1 cellular context compared by ENCODE assay signal in the genomic region with DNA sequence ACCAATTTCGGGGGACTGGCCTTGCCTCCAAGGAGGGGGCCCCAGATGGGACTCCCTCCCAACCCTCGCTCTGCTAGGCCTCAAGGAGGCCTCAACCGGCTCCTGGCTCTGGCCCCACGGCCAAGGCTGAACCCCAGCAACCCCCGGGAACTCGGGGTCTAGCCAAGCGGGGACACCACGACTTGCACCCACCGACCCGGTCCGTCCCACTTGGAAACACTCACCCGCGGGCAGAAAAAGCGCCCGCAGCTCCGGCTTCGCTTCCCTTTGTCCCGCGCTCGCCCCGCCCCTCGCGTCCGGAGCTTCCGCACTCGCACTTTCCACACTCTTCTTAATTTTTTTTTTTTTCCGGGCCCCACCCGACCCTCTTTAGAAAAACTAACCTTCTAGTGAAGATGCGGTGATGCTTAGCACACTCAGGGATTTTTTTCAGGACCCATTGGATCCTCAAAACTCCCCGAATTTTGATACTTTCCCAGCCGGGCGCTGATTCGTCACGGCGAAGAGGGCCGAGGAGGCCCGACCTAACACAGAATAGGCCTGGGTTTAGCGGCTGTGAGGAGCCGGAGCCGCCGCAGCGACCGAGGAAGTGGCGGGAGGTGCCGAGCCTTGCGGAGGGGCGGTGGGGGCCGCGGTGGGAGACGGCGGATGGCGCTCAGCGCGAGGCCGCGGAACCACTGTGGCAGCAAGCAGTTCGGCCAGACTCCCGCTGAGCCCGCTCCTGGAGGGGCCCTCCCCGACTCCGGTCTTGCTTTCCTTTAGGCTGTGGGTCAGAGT.
TF ChIP-seq lines count a peak whose summit lies in the region.

A gene (minus strand): TSS at position 270 of the 777 bp plus-strand sequence. CDS start 2,016 bp downstream, outside the sequence.

TF ChIP-seq in HepG2, 621 proteins besides CTCF, POLR2A, EP300 and RAD21 (continued from another document and continues in another):
- TF ChIP-seq, protein P1, sequence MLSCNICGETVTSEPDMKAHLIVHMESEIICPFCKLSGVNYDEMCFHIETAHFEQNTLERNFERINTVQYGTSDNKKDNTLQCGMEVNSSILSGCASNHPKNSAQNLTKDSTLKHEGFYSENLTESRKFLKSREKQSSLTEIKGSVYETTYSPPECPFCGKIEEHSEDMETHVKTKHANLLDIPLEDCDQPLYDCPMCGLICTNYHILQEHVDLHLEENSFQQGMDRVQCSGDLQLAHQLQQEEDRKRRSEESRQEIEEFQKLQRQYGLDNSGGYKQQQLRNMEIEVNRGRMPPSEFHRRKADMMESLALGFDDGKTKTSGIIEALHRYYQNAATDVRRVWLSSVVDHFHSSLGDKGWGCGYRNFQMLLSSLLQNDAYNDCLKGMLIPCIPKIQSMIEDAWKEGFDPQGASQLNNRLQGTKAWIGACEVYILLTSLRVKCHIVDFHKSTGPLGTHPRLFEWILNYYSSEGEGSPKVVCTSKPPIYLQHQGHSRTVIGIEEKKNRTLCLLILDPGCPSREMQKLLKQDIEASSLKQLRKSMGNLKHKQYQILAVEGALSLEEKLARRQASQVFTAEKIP (CRISPR knock-in tag; IDR thresholded peaks at IDR 0.05; ENCODE audit: borderline replicate concordance), result no peak
- TF ChIP-seq NAIF1 (CRISPR knock-in tag; IDR thresholded peaks at IDR 0.05; ENCODE audit: borderline replicate concordance), result peak; percentile 74; the same call in 1 of the 2 replicates
- no peak; the same call in 1 of the 2 replicates for TF ChIP-seq ADNP (CRISPR knock-in tag; IDR thresholded peaks at IDR 0.05)
- 0 out of 2 replicates have a peak, but pooled peaks have one; percentile 63 for TF ChIP-seq MEIS1 (CRISPR knock-in tag; IDR thresholded peaks at IDR 0.05; ENCODE audit: borderline replicate concordance)
- TF ChIP-seq, protein P2, sequence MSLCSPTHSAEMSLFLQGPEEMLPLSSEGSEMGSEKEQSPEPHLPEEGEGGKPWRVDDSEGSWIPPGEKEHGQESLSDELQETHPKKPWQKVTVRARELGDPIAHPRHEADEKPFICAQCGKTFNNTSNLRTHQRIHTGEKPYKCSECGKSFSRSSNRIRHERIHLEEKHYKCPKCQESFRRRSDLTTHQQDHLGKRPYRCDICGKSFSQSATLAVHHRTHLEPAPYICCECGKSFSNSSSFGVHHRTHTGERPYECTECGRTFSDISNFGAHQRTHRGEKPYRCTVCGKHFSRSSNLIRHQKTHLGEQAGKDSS (CRISPR knock-in tag; IDR thresholded peaks at IDR 0.05; ENCODE audit: borderline replicate concordance, low read depth), result no peak
- TF ChIP-seq CHCHD3 (CRISPR knock-in tag; IDR thresholded peaks at IDR 0.05), result 0 out of 2 replicates have a peak, but pooled peaks have one; percentile 8
- TF ChIP-seq SATB2 (CRISPR knock-in tag; IDR thresholded peaks at IDR 0.05), result peak; percentile 90
- TF ChIP-seq, protein P3, sequence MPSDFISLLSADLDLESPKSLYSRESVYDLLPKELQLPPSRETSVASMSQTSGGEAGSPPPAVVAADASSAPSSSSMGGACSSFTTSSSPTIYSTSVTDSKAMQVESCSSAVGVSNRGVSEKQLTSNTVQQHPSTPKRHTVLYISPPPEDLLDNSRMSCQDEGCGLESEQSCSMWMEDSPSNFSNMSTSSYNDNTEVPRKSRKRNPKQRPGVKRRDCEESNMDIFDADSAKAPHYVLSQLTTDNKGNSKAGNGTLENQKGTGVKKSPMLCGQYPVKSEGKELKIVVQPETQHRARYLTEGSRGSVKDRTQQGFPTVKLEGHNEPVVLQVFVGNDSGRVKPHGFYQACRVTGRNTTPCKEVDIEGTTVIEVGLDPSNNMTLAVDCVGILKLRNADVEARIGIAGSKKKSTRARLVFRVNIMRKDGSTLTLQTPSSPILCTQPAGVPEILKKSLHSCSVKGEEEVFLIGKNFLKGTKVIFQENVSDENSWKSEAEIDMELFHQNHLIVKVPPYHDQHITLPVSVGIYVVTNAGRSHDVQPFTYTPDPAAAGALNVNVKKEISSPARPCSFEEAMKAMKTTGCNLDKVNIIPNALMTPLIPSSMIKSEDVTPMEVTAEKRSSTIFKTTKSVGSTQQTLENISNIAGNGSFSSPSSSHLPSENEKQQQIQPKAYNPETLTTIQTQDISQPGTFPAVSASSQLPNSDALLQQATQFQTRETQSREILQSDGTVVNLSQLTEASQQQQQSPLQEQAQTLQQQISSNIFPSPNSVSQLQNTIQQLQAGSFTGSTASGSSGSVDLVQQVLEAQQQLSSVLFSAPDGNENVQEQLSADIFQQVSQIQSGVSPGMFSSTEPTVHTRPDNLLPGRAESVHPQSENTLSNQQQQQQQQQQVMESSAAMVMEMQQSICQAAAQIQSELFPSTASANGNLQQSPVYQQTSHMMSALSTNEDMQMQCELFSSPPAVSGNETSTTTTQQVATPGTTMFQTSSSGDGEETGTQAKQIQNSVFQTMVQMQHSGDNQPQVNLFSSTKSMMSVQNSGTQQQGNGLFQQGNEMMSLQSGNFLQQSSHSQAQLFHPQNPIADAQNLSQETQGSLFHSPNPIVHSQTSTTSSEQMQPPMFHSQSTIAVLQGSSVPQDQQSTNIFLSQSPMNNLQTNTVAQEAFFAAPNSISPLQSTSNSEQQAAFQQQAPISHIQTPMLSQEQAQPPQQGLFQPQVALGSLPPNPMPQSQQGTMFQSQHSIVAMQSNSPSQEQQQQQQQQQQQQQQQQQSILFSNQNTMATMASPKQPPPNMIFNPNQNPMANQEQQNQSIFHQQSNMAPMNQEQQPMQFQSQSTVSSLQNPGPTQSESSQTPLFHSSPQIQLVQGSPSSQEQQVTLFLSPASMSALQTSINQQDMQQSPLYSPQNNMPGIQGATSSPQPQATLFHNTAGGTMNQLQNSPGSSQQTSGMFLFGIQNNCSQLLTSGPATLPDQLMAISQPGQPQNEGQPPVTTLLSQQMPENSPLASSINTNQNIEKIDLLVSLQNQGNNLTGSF (CRISPR knock-in tag; IDR thresholded peaks at IDR 0.05), result peak; percentile 43; the same call in 1 of the 2 replicates
- TF ChIP-seq, protein P4, sequence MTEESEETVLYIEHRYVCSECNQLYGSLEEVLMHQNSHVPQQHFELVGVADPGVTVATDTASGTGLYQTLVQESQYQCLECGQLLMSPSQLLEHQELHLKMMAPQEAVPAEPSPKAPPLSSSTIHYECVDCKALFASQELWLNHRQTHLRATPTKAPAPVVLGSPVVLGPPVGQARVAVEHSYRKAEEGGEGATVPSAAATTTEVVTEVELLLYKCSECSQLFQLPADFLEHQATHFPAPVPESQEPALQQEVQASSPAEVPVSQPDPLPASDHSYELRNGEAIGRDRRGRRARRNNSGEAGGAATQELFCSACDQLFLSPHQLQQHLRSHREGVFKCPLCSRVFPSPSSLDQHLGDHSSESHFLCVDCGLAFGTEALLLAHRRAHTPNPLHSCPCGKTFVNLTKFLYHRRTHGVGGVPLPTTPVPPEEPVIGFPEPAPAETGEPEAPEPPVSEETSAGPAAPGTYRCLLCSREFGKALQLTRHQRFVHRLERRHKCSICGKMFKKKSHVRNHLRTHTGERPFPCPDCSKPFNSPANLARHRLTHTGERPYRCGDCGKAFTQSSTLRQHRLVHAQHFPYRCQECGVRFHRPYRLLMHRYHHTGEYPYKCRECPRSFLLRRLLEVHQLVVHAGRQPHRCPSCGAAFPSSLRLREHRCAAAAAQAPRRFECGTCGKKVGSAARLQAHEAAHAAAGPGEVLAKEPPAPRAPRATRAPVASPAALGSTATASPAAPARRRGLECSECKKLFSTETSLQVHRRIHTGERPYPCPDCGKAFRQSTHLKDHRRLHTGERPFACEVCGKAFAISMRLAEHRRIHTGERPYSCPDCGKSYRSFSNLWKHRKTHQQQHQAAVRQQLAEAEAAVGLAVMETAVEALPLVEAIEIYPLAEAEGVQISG (CRISPR knock-in tag; IDR thresholded peaks at IDR 0.05), result peak; percentile 70
- TF ChIP-seq ZNF256 (CRISPR knock-in tag; conservative IDR thresholded peaks at IDR 0.05), result 0 out of 2 replicates have a peak, but pooled peaks have one; percentile 64
- TF ChIP-seq ZNF17 (CRISPR knock-in tag; IDR thresholded peaks at IDR 0.05), result no peak
- TF ChIP-seq, protein P5, sequence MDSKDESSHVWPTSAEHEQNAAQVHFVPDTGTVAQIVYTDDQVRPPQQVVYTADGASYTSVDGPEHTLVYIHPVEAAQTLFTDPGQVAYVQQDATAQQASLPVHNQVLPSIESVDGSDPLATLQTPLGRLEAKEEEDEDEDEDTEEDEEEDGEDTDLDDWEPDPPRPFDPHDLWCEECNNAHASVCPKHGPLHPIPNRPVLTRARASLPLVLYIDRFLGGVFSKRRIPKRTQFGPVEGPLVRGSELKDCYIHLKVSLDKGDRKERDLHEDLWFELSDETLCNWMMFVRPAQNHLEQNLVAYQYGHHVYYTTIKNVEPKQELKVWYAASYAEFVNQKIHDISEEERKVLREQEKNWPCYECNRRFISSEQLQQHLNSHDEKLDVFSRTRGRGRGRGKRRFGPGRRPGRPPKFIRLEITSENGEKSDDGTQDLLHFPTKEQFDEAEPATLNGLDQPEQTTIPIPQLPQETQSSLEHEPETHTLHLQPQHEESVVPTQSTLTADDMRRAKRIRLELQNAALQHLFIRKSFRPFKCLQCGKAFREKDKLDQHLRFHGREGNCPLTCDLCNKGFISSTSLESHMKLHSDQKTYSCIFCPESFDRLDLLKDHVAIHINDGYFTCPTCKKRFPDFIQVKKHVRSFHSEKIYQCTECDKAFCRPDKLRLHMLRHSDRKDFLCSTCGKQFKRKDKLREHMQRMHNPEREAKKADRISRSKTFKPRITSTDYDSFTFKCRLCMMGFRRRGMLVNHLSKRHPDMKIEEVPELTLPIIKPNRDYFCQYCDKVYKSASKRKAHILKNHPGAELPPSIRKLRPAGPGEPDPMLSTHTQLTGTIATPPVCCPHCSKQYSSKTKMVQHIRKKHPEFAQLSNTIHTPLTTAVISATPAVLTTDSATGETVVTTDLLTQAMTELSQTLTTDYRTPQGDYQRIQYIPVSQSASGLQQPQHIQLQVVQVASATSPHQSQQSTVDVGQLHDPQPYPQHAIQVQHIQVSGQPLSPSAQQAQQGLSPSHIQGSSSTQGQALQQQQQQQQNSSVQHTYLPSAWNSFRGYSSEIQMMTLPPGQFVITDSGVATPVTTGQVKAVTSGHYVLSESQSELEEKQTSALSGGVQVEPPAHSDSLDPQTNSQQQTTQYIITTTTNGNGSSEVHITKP (CRISPR knock-in tag; IDR thresholded peaks at IDR 0.05; ENCODE audit: low read depth), result no peak
- TF ChIP-seq SMAD3 (CRISPR knock-in tag; IDR thresholded peaks at IDR 0.05), result 0 out of 2 replicates have a peak, but pooled peaks have one; percentile 24
- TF ChIP-seq, protein P6, sequence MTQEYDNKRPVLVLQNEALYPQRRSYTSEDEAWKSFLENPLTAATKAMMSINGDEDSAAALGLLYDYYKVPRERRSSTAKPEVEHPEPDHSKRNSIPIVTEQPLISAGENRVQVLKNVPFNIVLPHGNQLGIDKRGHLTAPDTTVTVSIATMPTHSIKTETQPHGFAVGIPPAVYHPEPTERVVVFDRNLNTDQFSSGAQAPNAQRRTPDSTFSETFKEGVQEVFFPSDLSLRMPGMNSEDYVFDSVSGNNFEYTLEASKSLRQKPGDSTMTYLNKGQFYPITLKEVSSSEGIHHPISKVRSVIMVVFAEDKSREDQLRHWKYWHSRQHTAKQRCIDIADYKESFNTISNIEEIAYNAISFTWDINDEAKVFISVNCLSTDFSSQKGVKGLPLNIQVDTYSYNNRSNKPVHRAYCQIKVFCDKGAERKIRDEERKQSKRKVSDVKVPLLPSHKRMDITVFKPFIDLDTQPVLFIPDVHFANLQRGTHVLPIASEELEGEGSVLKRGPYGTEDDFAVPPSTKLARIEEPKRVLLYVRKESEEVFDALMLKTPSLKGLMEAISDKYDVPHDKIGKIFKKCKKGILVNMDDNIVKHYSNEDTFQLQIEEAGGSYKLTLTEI (CRISPR knock-in tag; conservative IDR thresholded peaks at IDR 0.05), result no peak
- TF ChIP-seq, protein P7, sequence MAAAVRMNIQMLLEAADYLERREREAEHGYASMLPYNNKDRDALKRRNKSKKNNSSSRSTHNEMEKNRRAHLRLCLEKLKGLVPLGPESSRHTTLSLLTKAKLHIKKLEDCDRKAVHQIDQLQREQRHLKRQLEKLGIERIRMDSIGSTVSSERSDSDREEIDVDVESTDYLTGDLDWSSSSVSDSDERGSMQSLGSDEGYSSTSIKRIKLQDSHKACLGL (CRISPR knock-in tag; IDR thresholded peaks at IDR 0.05), result peak; percentile 67
- peak; percentile 74; the same call in 1 of the 2 replicates for TF ChIP-seq GZF1 (CRISPR knock-in tag; IDR thresholded peaks at IDR 0.05)
- peak; percentile 55 for TF ChIP-seq ZNF781 (CRISPR knock-in tag; IDR thresholded peaks at IDR 0.05; ENCODE audit: borderline replicate concordance, not compliant biosample characterization)
- TF ChIP-seq, protein P8, sequence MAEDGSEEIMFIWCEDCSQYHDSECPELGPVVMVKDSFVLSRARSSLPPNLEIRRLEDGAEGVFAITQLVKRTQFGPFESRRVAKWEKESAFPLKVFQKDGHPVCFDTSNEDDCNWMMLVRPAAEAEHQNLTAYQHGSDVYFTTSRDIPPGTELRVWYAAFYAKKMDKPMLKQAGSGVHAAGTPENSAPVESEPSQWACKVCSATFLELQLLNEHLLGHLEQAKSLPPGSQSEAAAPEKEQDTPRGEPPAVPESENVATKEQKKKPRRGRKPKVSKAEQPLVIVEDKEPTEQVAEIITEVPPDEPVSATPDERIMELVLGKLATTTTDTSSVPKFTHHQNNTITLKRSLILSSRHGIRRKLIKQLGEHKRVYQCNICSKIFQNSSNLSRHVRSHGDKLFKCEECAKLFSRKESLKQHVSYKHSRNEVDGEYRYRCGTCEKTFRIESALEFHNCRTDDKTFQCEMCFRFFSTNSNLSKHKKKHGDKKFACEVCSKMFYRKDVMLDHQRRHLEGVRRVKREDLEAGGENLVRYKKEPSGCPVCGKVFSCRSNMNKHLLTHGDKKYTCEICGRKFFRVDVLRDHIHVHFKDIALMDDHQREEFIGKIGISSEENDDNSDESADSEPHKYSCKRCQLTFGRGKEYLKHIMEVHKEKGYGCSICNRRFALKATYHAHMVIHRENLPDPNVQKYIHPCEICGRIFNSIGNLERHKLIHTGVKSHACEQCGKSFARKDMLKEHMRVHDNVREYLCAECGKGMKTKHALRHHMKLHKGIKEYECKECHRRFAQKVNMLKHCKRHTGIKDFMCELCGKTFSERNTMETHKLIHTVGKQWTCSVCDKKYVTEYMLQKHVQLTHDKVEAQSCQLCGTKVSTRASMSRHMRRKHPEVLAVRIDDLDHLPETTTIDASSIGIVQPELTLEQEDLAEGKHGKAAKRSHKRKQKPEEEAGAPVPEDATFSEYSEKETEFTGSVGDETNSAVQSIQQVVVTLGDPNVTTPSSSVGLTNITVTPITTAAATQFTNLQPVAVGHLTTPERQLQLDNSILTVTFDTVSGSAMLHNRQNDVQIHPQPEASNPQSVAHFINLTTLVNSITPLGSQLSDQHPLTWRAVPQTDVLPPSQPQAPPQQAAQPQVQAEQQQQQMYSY (CRISPR knock-in tag; IDR thresholded peaks at IDR 0.05), result peak; percentile 76; the same call in 1 of the 2 replicates
- no peak for TF ChIP-seq SOX5 (CRISPR knock-in tag; IDR thresholded peaks at IDR 0.05; ENCODE audit: borderline replicate concordance)
- peak; percentile 89 for TF ChIP-seq MAZ (IDR thresholded peaks at IDR 0.05; ENCODE audit: borderline replicate concordance, low read depth, low read length)
- peak; percentile 81 for TF ChIP-seq MAZ (CRISPR knock-in tag; IDR thresholded peaks at IDR 0.05; ENCODE audit: low read depth)
- peak; percentile 92 for TF ChIP-seq SRY (CRISPR knock-in tag; IDR thresholded peaks at IDR 0.05)
- TF ChIP-seq SMAD1 (CRISPR knock-in tag; IDR thresholded peaks at IDR 0.05; ENCODE audit: borderline replicate concordance, low read depth), result 0 out of 2 replicates have a peak, but pooled peaks have one; percentile 11
- no peak for TF ChIP-seq TOPORS (CRISPR knock-in tag; IDR thresholded peaks at IDR 0.05)
- TF ChIP-seq, protein P9, sequence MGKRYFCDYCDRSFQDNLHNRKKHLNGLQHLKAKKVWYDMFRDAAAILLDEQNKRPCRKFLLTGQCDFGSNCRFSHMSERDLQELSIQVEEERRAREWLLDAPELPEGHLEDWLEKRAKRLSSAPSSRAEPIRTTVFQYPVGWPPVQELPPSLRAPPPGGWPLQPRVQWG (CRISPR knock-in tag; IDR thresholded peaks at IDR 0.05; ENCODE audit: borderline replicate concordance, low read depth), result no peak
